In genomic region chr18:35041752-35042379, GRCh38 we compare ENCODE assay signal across 8 cellular contexts. TPM values are rescaled to one million over a fixed set of nuclear protein-coding genes. Genes with fewer than 3 reads are reported as not detected.
A peak's percentile ranks its signal among the peaks of the same experiment; 100 is the strongest.
DNase-seq lines count a peak whose midpoint lies in the region; ATAC-seq and TF ChIP-seq lines count a peak whose summit lies in the region.

No MANE protein-coding gene starts in this region.

- H3K4me3 ChIP-seq in BJ (ENCODE audit: low read depth, low read length) (peak overlapping the region; percentile 92), epithelial cell of esophagus (ENCODE audit: low read length) (peak overlapping the region; percentile 90)

- H3K27me3 ChIP-seq in BJ (ENCODE audit: control insufficient read depth, insufficient read depth, low read length) = no peaks in the 10 kb centered on the region

- DNase-seq in BJ (ENCODE audit: low read depth) (no peak), HT1080 (ENCODE audit: low read depth) (peak; percentile 25), T-cell (peak in 2 of 34 experiments; percentile 9 to 21), epithelial cell of esophagus (ENCODE audit: low read depth) (peak; percentile 6), natural killer cell (no peak), H4 (ENCODE audit: low spot score) (no peak)

- ATAC-seq in T-cell (replicated peaks in 1 of 4) = no peak
- peak in 1 of 3 donors; percentile 2 for ATAC-seq in natural killer cell
- no peak for ATAC-seq in HG02840 (IDR thresholded peaks at IDR 0.05; ENCODE audit: low FRiP score, unreplicated experiment)
- ATAC-seq in HG02870 (IDR thresholded peaks at IDR 0.05; ENCODE audit: unreplicated experiment) = no peak

- no peaks in the 10 kb centered on the region for H3K36me3 ChIP-seq in BJ (ENCODE audit: control insufficient read depth, insufficient read depth, low read length)

- H3K27me3 Mint-ChIP-seq in T-cell = no peaks in the 10 kb centered on the region
- H3K27me3 Mint-ChIP-seq in natural killer cell (ENCODE audit: low read depth in 2 of 2) = peaks cover 0 to 4% of the 10 kb centered on the region in 2 donors

- H3K4me3 Mint-ChIP-seq in T-cell (peak overlapping the region; percentile 89 to 98 (median 90)), natural killer cell (peak overlapping the region; percentile 96)

- no peak for TF ChIP-seq CTCF in BJ (IDR thresholded peaks at IDR 0.05; ENCODE audit: insufficient read depth, low read depth, low read length)
- no peak for TF ChIP-seq CTCF in epithelial cell of esophagus (IDR thresholded peaks at IDR 0.05; ENCODE audit: insufficient read depth, low read depth, low read length, missing control alignments)
- TF ChIP-seq CTCF in natural killer cell (IDR thresholded peaks at IDR 0.05) = no peak

- no peaks in the 10 kb centered on the region for H3K36me3 Mint-ChIP-seq in T-cell
- no peaks in the 10 kb centered on the region for H3K36me3 Mint-ChIP-seq in natural killer cell

- H3K9me3 Mint-ChIP-seq in T-cell = no peaks in the 10 kb centered on the region
- H3K9me3 Mint-ChIP-seq in natural killer cell = no peaks in the 10 kb centered on the region

- intact Hi-C loops in natural killer cell (cut with micrococcal nuclease) = loop anchor here (1.0 to 2.0 kb wide), 7 partner anchors 8 to 302 kb away; partner anchors contain the start of gene ZNF24

- H3K27ac Mint-ChIP-seq in T-cell (peak overlapping the region; percentile 96 to 98), natural killer cell (peak overlapping the region; percentile 98 to 99)

- CTCF ChIA-PET in BJ (lab: Yijun Ruan, JAX) = interaction anchor here (1.0 to 4.5 kb wide), 6 partner anchors 12 to 100 kb away, joined by 3 to 27 read pairs (median 4); no protein-coding TSS in a partner anchor
- CTCF ChIA-PET in T-cell (lab: Charles Lee) = interaction anchor here (0.7 to 7.5 kb wide), 9 partner anchors 9 to 81 kb away, joined by 3 to 152 read pairs (median 4); no protein-coding TSS in a partner anchor

- H3K4me1 Mint-ChIP-seq in T-cell (peaks cover 67 to 83% (median 71%) of the 10 kb centered on the region in 3 donors), natural killer cell (peaks cover 92 to 97% of the 10 kb centered on the region in 2 donors)

- POLR2A ChIA-PET in BJ (lab: Charles Lee) (interaction anchor here (1.3 kb wide), 1 partner anchor 13 kb away, joined by 3 read pairs; no protein-coding TSS in a partner anchor), T-cell (lab: Charles Lee) (interaction anchor here (0.6 to 4.9 kb wide), 23 partner anchors 9 to 928 kb away, joined by 3 to 161 read pairs (median 3); partner anchors contain the start of genes ZNF24 (in 1 of the 2), ZNF397 (in 1 of the 2) and ZSCAN30 (in 1 of the 2))

RNA-seq across cellular contexts. Expression of gene MAPRE2, which starts 0.7 kb away (rescaled TPM):
- polyA plus RNA-seq in BJ (2011; rRNA removed) = 23.8 and 24.1 TPM in 2 replicates
- 15.0 and 19.3 TPM in 2 replicates for polyA minus RNA-seq in BJ (2011; rRNA and poly(A)+ RNA removed)
- total RNA-seq in HT1080 (2014; rRNA removed; shearing (Covaris generic)) = 10.3 and 14.8 TPM in 2 replicates
- polyA plus RNA-seq in HT1080 (2015; cell fraction: cytosol; rRNA removed) = 10.7 and 12.6 TPM in 2 replicates
- polyA plus RNA-seq in HT1080 (2015; cell fraction: nucleus; rRNA removed) = 18.4 and 18.7 TPM in 2 replicates
- total RNA-seq in T-cell (10 to 100 TPM; 45.6 to 96.7 (median 53.9) TPM), natural killer cell (100 to 1,000 TPM; 159 to 283 (median 207) TPM)
- total RNA-seq in H4 (2014; rRNA removed; shearing (Covaris generic)) = 20.7 and 32.6 TPM in 2 replicates

Comparison
In these comparisons a context has a peak if more than half of its experiments do, and no peak if none do; other contexts are left out.
1. DNase-seq: peak in HT1080 (single experiment) and epithelial cell of esophagus (single experiment); none in BJ (single experiment), natural killer cell (single experiment) and H4 (single experiment).